ENCODE assay signal across 8 cellular contexts in genomic region chr20:59488461-59488860, GRCh38.
DNase-seq lines count a peak whose midpoint lies in the region; ATAC-seq, FAIRE-seq and TF ChIP-seq lines count a peak whose summit lies in the region.
"Not testable (repeated sequence)": the region's sequence is repeated elsewhere in the genome, so short reads cannot be mapped to it uniquely, and the experiment has no call there.

No MANE protein-coding gene starts in this region.

- not testable (repeated sequence) for H4K20me1 ChIP-seq in K562 (replicated peaks; ENCODE audit: control insufficient read depth, insufficient read depth, low read length)

- not testable (repeated sequence) for H3K27me3 ChIP-seq in BE2C
- peaks cover 14 to 37% of the 10 kb centered on the region in 2 experiments; a peak in 4 of 5 replicates for H3K27me3 ChIP-seq in K562 (ENCODE audit: control insufficient read depth in 2 of 2, insufficient read depth in 2 of 2, low read length in 2 of 2)
- H3K27me3 ChIP-seq in spleen (replicated peaks in 1 of 7): peaks cover 0 to 11% (median 0%) of the 10 kb centered on the region in 7 donors

- not testable (repeated sequence) for FAIRE-seq in K562 (lab: Jason Lieb, UNC)

- not testable (repeated sequence) for H3K27ac ChIP-seq in K562 (ENCODE audit: extremely low read depth, low read depth, low read length); spleen

- H3K36me3 ChIP-seq in BE2C; K562 (ENCODE audit: control insufficient read depth, insufficient read depth, low read length); spleen: not testable (repeated sequence)

- not testable (repeated sequence) for TF ChIP-seq POLR2A in K562 (conservative IDR thresholded peaks at IDR 0.05); spleen (IDR thresholded peaks at IDR 0.05)

- H2AFZ ChIP-seq in K562 (ENCODE audit: low read depth, low read length): not testable (repeated sequence)

- not testable (repeated sequence) for H3K4me1 ChIP-seq in BE2C; K562 (replicated peaks in 1 of 2; ENCODE audit: control insufficient read depth in 2 of 2, insufficient read depth in 2 of 2, low read length in 2 of 2); spleen

- POLR2A ChIA-PET in K562 (lab: Yijun Ruan, JAX): not testable (repeated sequence)

- not testable (repeated sequence) for TF ChIP-seq EP300 in K562 (IDR thresholded peaks at IDR 0.05; ENCODE audit: low read length)

- H3K79me2 ChIP-seq in K562 (ENCODE audit: control insufficient read depth, insufficient read depth, low read length): not testable (repeated sequence)

- not testable (repeated sequence) for H3K4me2 ChIP-seq in K562 (ENCODE audit: insufficient read depth, low read length)

- in situ Hi-C loops in K562 (cut with MboI): not testable (repeated sequence)

- H3K4me3 ChIP-seq in BE2C (ENCODE audit: low read depth, low read length); K562; spleen: not testable (repeated sequence)

- not testable (repeated sequence) for H3K9me1 ChIP-seq in K562 (ENCODE audit: control insufficient read depth, insufficient read depth, low read length)

- intact Hi-C loops in K562 (cut with micrococcal nuclease); spleen (cut with DNase I; ENCODE audit: low total_unique reads): not testable (repeated sequence)

- not testable (repeated sequence) for BruUV-seq in K562 (replicated peaks; lab: Mats Ljungman, UMichigan)

- 0% methylated on average over 6 of the region's 6 CpGs for whole genome bisulfite sequencing in K562 (ENCODE audit: insufficient coverage, low coverage, missing lambda C conversion rate)
- 68 to 79% (median 72%) methylated on average over 6 of the region's 6 CpGs for WGBS in spleen, 5 donors

- not testable (repeated sequence) for TF ChIP-seq RAD21 in K562 (CRISPR knock-in tag; conservative IDR thresholded peaks at IDR 0.05 in 1 of 2, IDR thresholded peaks at IDR 0.05 in 1 of 2)

- DNase-seq in BE2C (peak; percentile 44), DMS 273 (lab: John Stamatoyannopoulos, UW; ENCODE audit: unreplicated experiment) (peak; percentile 13), NCI-H1105 treated with DMSO at 0.1 percent for 48 hours (lab: John Stamatoyannopoulos, UW) (peak; percentile 5), NCI-H446 (lab: John Stamatoyannopoulos, UW) (peak; percentile 32 to 65), NCI-H82 (lab: John Stamatoyannopoulos, UW) (peak; percentile 43), cerebellar cortex (ENCODE audit: low spot score) (peak; percentile 9), spleen (peak; percentile 1)
- not testable (repeated sequence) for DNase-seq in K562 (ENCODE audit: extremely low read depth in 1 of 4, low spot score in 3 of 4)

- H3K9ac ChIP-seq in K562 (ENCODE audit: insufficient read depth in 1 of 2, low read depth in 2 of 2, low read length in 2 of 2): not testable (repeated sequence)

- not testable (repeated sequence) for H3K9me3 ChIP-seq in BE2C; K562 (replicated peaks; ENCODE audit: control insufficient read depth, insufficient read depth, low read depth, low read length); spleen

- not testable (repeated sequence) for ATAC-seq in K562

- CTCF ChIA-PET in K562 (lab: Yijun Ruan, JAX; ENCODE audit: low intra/inter-chr PET ratio): not testable (repeated sequence)

- not testable (repeated sequence) for TF ChIP-seq CTCF in BE2C (IDR thresholded peaks at IDR 0.05; ENCODE audit: low read depth, low read length); K562 (IDR thresholded peaks at IDR 0.05 in 2 of 3, conservative IDR thresholded peaks at IDR 0.05 in 1 of 3; ENCODE audit: insufficient read depth in 2 of 3, low read depth in 1 of 3, low read length in 3 of 3); spleen (IDR thresholded peaks at IDR 0.05 in 8 of 11, conservative IDR thresholded peaks at IDR 0.05 in 3 of 11)

TF ChIP-seq in K562, 482 proteins besides CTCF, POLR2A, EP300 and RAD21:
- TF ChIP-seq NFIC (IDR thresholded peaks at IDR 0.05): peak; percentile 44; the same call in 1 of the 2 replicates
